ENCODE assay signal across 16 cellular contexts in the genomic region with DNA sequence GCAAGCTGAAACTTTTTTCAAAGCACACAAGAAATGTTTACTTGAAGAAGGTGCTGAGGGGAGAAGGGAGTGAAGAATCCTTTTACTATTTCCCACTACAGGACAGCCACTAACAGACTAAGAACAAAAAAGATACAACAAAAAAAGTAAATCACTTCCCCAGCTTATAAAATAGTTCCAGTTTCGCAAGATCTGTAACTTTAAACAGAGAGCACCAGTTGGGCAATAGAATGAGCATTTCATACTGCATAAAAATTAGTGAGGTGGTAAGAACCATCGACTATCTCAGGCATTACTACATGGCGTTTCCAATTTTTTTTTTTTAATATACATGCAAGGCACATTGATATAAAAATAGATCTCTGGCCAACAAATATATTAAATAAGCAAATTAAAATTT. TPM values are rescaled to one million over a fixed set of nuclear protein-coding genes. Genes with fewer than 3 reads are reported as not detected.
DNase-seq lines count a peak whose midpoint lies in the region; ATAC-seq, FAIRE-seq and TF ChIP-seq lines count a peak whose summit lies in the region.
"Had no signal": no experiment of that assay in that cellular context is flagged by ENCODE, and none has a peak within 500 bp of the region (broad histone marks: within the 10 kb centered on the region; RNA-seq: fewer than 3 reads in every experiment).

No MANE protein-coding gene starts in this region.

- H3K4me1 ChIP-seq in breast epithelium (no peaks in the 10 kb centered on the region), adipocyte (ENCODE audit: control insufficient read depth, insufficient read depth, low read length) (peaks cover 88% of the 10 kb centered on the region), mesenchymal stem cell (ENCODE audit: control insufficient read depth, insufficient read depth, low read depth, low read length) (no peaks in the 10 kb centered on the region), upper lobe of right lung (peaks cover 43% of the 10 kb centered on the region)

- H3K23ac ChIP-seq in mesenchymal stem cell (ENCODE audit: low read length in 2 of 2): no peak overlapping the region

- H3K27me3 ChIP-seq in breast epithelium (no peaks in the 10 kb centered on the region), adipocyte (replicated peaks; ENCODE audit: control insufficient read depth, insufficient read depth, low read length) (no peaks in the 10 kb centered on the region), mesenchymal stem cell (ENCODE audit: control insufficient read depth in 1 of 2, insufficient read depth in 1 of 2, low read length in 2 of 2) (no peaks in the 10 kb centered on the region), upper lobe of right lung (no peaks in the 10 kb centered on the region)
- H3K27me3 ChIP-seq: pancreas had no signal

- FAIRE-seq in HTR-8/SVneo (lab: Jason Lieb, UNC): no peak

- peak overlapping the region; percentile 63 for H3K4me3 Mint-ChIP-seq in MCF 10A (ENCODE audit: unreplicated experiment)

- H3K9me3 ChIP-seq in breast epithelium (no peaks in the 10 kb centered on the region), adipocyte (ENCODE audit: control insufficient read depth, low read length) (no peaks in the 10 kb centered on the region), mesenchymal stem cell (ENCODE audit: control insufficient read depth, low read length) (no peaks in the 10 kb centered on the region), upper lobe of right lung (no peaks in the 10 kb centered on the region)
- H3K9me3 ChIP-seq: pancreas had no signal

- no peak overlapping the region for H2AK5ac ChIP-seq in mesenchymal stem cell (ENCODE audit: low read length, severe bottlenecking)

- H2BK120ac ChIP-seq in mesenchymal stem cell (ENCODE audit: low read depth, low read length): no peak overlapping the region

- no peak for TF ChIP-seq POLR2A in breast epithelium (IDR thresholded peaks at IDR 0.05)

- no peak overlapping the region for H4K91ac ChIP-seq in mesenchymal stem cell (ENCODE audit: low read length)

- H2BK15ac ChIP-seq in mesenchymal stem cell (ENCODE audit: low read depth, poor library complexity, severe bottlenecking): no peak overlapping the region

- 100% methylated on average over 1 of the region's 3 CpGs for WGBS in mesenchymal stem cell

- no peak overlapping the region for H2AFZ ChIP-seq in mesenchymal stem cell (ENCODE audit: low read depth, low read length)

- H3K18ac ChIP-seq in mesenchymal stem cell (ENCODE audit: low read depth in 1 of 2, low read length in 2 of 2): no peak overlapping the region

- no peaks in the 10 kb centered on the region for H3K27me3 Mint-ChIP-seq in MCF 10A (ENCODE audit: insufficient read depth, unreplicated experiment)

- H3K14ac ChIP-seq in mesenchymal stem cell (ENCODE audit: low read length in 2 of 2): no peak overlapping the region

- POLR2A ChIA-PET in MCF 10A (lab: Yijun Ruan, JAX): interaction anchor here (0.6 to 7.2 kb wide), 20 partner anchors 8 to 922 kb away, joined by 3 to 79 read pairs (median 6); a partner anchor contains a TSS

- TF ChIP-seq CTCF in MCF 10A (IDR thresholded peaks at IDR 0.05; ENCODE audit: unreplicated experiment): no peak
- no peak for TF ChIP-seq CTCF in breast epithelium (IDR thresholded peaks at IDR 0.05)
- TF ChIP-seq CTCF in upper lobe of right lung (IDR thresholded peaks at IDR 0.05): no peak

- no TSS peak for BruUV-seq in MCF 10A (replicated peaks; lab: Mats Ljungman, UMichigan)

- H3K9ac ChIP-seq in adipocyte (ENCODE audit: low read length) (peak overlapping the region; percentile 85), mesenchymal stem cell (ENCODE audit: low read length) (peak overlapping the region; percentile 82)

- intact Hi-C loops in MCF 10A (cut with micrococcal nuclease): no loop called here
- intact Hi-C loops in breast epithelium (cut with DNase I; ENCODE audit: low total_unique reads): no loop called here
- intact Hi-C loops in upper lobe of right lung (cut with DNase I): no loop called here

- peak; percentile 56 for DNase-seq in MCF 10A (ENCODE audit: unreplicated experiment)
- no peak for DNase-seq in breast epithelium (ENCODE audit: low spot score in 2 of 2)
- peak; percentile 88 for DNase-seq in adipocyte (ENCODE audit: low read depth)
- DNase-seq in mesenchymal stem cell: peak; percentile 46
- DNase-seq in upper lobe of right lung: no peak
- no peak for DNase-seq in NCI-H226
- DNase-seq in HTR-8/SVneo (ENCODE audit: insufficient read length, low spot score): no peak
- no peak for DNase-seq in stimulated activated CD4-positive, alpha-beta T cell treated with anti-CD3 and anti-CD28 coated beads, Interleukin-1b, Interleukin-23, amount 100 ng/mL, for 48 hours
- DNase-seq: activated CD4-positive, alpha-beta T cell treated with anti-CD3 and anti-CD28 coated beads for 4 hours; NCI-H1048; NCI-H82; pancreas; stimulated activated CD4-positive, alpha-beta T cell treated with anti-CD3 and anti-CD28 coated beads, Interleukin-4, amount 100 ng/mL, for 24 hours had no signal

- H3K36me3 ChIP-seq in breast epithelium (no peaks in the 10 kb centered on the region), adipocyte (ENCODE audit: control insufficient read depth, insufficient read depth, low read length, severe bottlenecking) (peaks cover 42% of the 10 kb centered on the region), mesenchymal stem cell (ENCODE audit: control insufficient read depth in 1 of 2, insufficient read depth in 2 of 2, low read depth in 1 of 2, low read length in 2 of 2) (peaks cover 8 to 55% of the 10 kb centered on the region in 2 experiments), upper lobe of right lung (peaks cover 37% of the 10 kb centered on the region)

- H4K8ac ChIP-seq in mesenchymal stem cell (ENCODE audit: low read length): no peak overlapping the region

- H3K79me1 ChIP-seq in mesenchymal stem cell (replicated peaks; ENCODE audit: low read length, poor library complexity, severe bottlenecking): peaks cover 3% of the 10 kb centered on the region

- H3K27ac ChIP-seq in breast epithelium (no peak overlapping the region), mesenchymal stem cell (ENCODE audit: low read length, poor library complexity, severe bottlenecking) (peak overlapping the region; percentile 23), upper lobe of right lung (no peak overlapping the region)
- H3K27ac ChIP-seq: pancreas had no signal

- no peak overlapping the region for H3K4ac ChIP-seq in mesenchymal stem cell (ENCODE audit: low read depth in 1 of 2, low read length in 2 of 2)

- peaks cover 49% of the 10 kb centered on the region for H3K4me1 Mint-ChIP-seq in MCF 10A (ENCODE audit: insufficient read depth, unreplicated experiment)

- H3K9me3 Mint-ChIP-seq in MCF 10A (ENCODE audit: unreplicated experiment): no peaks in the 10 kb centered on the region

- H3K36me3 Mint-ChIP-seq in MCF 10A (ENCODE audit: insufficient read depth, unreplicated experiment): peaks cover 76% of the 10 kb centered on the region

- H2BK5ac ChIP-seq in mesenchymal stem cell (ENCODE audit: low read depth, low read length, poor library complexity, severe bottlenecking): no peak overlapping the region

- ATAC-seq in upper lobe of right lung: peak; percentile 34

- no peak overlapping the region for H2BK12ac ChIP-seq in mesenchymal stem cell (ENCODE audit: low read length in 2 of 2)

- no peak overlapping the region for H3K4me2 ChIP-seq in mesenchymal stem cell (ENCODE audit: low read length, poor library complexity, severe bottlenecking)

- CTCF ChIA-PET in MCF 10A (lab: Yijun Ruan, JAX): interaction anchor here (0.6 to 3.1 kb wide), 10 partner anchors 9 to 307 kb away, joined by 3 to 22 read pairs (median 4); no protein-coding TSS in a partner anchor

- H3K27ac Mint-ChIP-seq in MCF 10A (ENCODE audit: low read depth, unreplicated experiment): peak overlapping the region; percentile 82

- H3K4me3 ChIP-seq in breast epithelium (no peak overlapping the region), adipocyte (ENCODE audit: low read length) (peak overlapping the region; percentile 70), mesenchymal stem cell (ENCODE audit: insufficient read depth in 1 of 2, low read depth in 1 of 2, low read length in 2 of 2) (peak overlapping the region in 1 of 2 experiments; percentile 46), upper lobe of right lung (no peak overlapping the region)
- H3K4me3 ChIP-seq: pancreas had no signal

RNA-seq across cellular contexts. Expression of a gene that starts 11.1 kb away (rescaled TPM):
- not detected in 2 replicates for total RNA-seq in MCF 10A (2022)
- not detected for total RNA-seq in breast epithelium
- polyA plus RNA-seq in mesenchymal stem cell (2013, experiment 1 of 2): not detected
- not detected for polyA plus RNA-seq in mesenchymal stem cell (2013, experiment 2 of 2)
- not detected for total RNA-seq in upper lobe of right lung
- total RNA-seq: G401, lower leg skin, pancreas, subcutaneous adipose tissue had no signal
- polyA plus RNA-seq: pancreas had no signal

RNA-seq across cellular contexts. Expression of a gene that starts 36.2 kb away (rescaled TPM):
- total RNA-seq in MCF 10A (2022) (78.6 and 88.0 TPM in 2 replicates), breast epithelium (10 to 100 TPM; 35.8 to 46.2 (median 36.4) TPM), upper lobe of right lung (51.5 TPM)
- polyA plus RNA-seq in mesenchymal stem cell (2013, experiment 1 of 2): 24.4 TPM
- polyA plus RNA-seq in mesenchymal stem cell (2013, experiment 2 of 2): 22.7 TPM

Comparison
In these comparisons a context has a peak if more than half of its experiments do, and no peak if none do; other contexts are left out.
1. DNase-seq: peak in MCF 10A (single experiment), adipocyte (single experiment) and mesenchymal stem cell (single experiment); none in breast epithelium (0 of 2), upper lobe of right lung (single experiment), NCI-H226 (single experiment), HTR-8/SVneo (single experiment) and stimulated activated CD4-positive, alpha-beta T cell treated with anti-CD3 and anti-CD28 coated beads, Interleukin-1b, Interleukin-23, amount 100 ng/mL, for 48 hours (single experiment).